In genomic region chr14:103846569-103847438, GRCh38 we compare ENCODE assay signal across 8 cellular contexts. TPM values are rescaled to one million over a fixed set of nuclear protein-coding genes. Genes with fewer than 3 reads are reported as not detected.
DNase-seq lines count a peak whose midpoint lies in the region; ATAC-seq and TF ChIP-seq lines count a peak whose summit lies in the region.

No MANE protein-coding gene starts in this region.

- H3K4me1 ChIP-seq in lower lobe of right lung (peaks cover 18% of the 10 kb centered on the region), suprapubic skin (peaks cover 31% of the 10 kb centered on the region)

- peak overlapping the region; percentile 81 for H3K27ac ChIP-seq in lower lobe of right lung
- H3K27ac ChIP-seq in suprapubic skin, result peak overlapping the region; percentile 90

- no peaks in the 10 kb centered on the region for H3K9me3 Mint-ChIP-seq in dendritic cell treated with granulocyte-macrophage colony-stimulating factor and Interleukin-4, amounts not matched to agents 40 ng/mL and 50 ng/mL, for 4 days

- H3K9me3 ChIP-seq in lower lobe of right lung, result no peaks in the 10 kb centered on the region
- no peaks in the 10 kb centered on the region for H3K9me3 ChIP-seq in suprapubic skin

- H3K27me3 ChIP-seq in lower lobe of right lung (ENCODE audit: low read depth) (no peaks in the 10 kb centered on the region), suprapubic skin (no peaks in the 10 kb centered on the region)

- TF ChIP-seq CTCF in lower lobe of right lung (IDR thresholded peaks at IDR 0.05) (no peak), suprapubic skin (IDR thresholded peaks at IDR 0.05) (no peak)

- H3K36me3 ChIP-seq in lower lobe of right lung, result peaks cover 10% of the 10 kb centered on the region
- H3K36me3 ChIP-seq in suprapubic skin, result peaks cover 3% of the 10 kb centered on the region

- no peaks in the 10 kb centered on the region for H3K36me3 Mint-ChIP-seq in dendritic cell treated with granulocyte-macrophage colony-stimulating factor and Interleukin-4, amounts not matched to agents 40 ng/mL and 50 ng/mL, for 4 days (ENCODE audit: low read depth)

- H3K4me3 Mint-ChIP-seq in dendritic cell treated with granulocyte-macrophage colony-stimulating factor and Interleukin-4, amounts not matched to agents 40 ng/mL and 50 ng/mL, for 4 days, result peak overlapping the region; percentile 70

- 8% methylated on average over 12 of the region's 93 CpGs for WGBS in suprapubic skin

- H3K4me3 ChIP-seq in lower lobe of right lung, result peak overlapping the region; percentile 77
- peak overlapping the region; percentile 91 for H3K4me3 ChIP-seq in suprapubic skin

- TF ChIP-seq POLR2A in suprapubic skin (IDR thresholded peaks at IDR 0.05), result no peak

- no peak for TF ChIP-seq EP300 in suprapubic skin (IDR thresholded peaks at IDR 0.05)

- DNase-seq in COLO668 (lab: John Stamatoyannopoulos, UW; ENCODE audit: unreplicated experiment) (peak; percentile 80), T-helper 9 cell (peak; percentile 28), lower lobe of right lung (peak; percentile 67), suprapubic skin (ENCODE audit: low spot score in 2 of 2) (peak; percentile 68 to 71), SKM-1 (lab: John Stamatoyannopoulos, UW; ENCODE audit: unreplicated experiment) (no peak)

- H3K4me1 Mint-ChIP-seq in dendritic cell treated with granulocyte-macrophage colony-stimulating factor and Interleukin-4, amounts not matched to agents 40 ng/mL and 50 ng/mL, for 4 days (ENCODE audit: low read depth), result peaks cover 11% of the 10 kb centered on the region

- no peak overlapping the region for H3K27ac Mint-ChIP-seq in dendritic cell treated with granulocyte-macrophage colony-stimulating factor and Interleukin-4, amounts not matched to agents 40 ng/mL and 50 ng/mL, for 4 days

- intact Hi-C loops in dendritic cell treated with granulocyte-macrophage colony-stimulating factor and Interleukin-4, amounts not matched to agents 40 ng/mL and 50 ng/mL, for 4 days (cut with micrococcal nuclease), result no loop called here
- intact Hi-C loops in lower lobe of right lung (cut with DNase I), result no loop called here

- peaks cover 76% of the 10 kb centered on the region for H3K27me3 Mint-ChIP-seq in dendritic cell treated with granulocyte-macrophage colony-stimulating factor and Interleukin-4, amounts not matched to agents 40 ng/mL and 50 ng/mL, for 4 days

- ATAC-seq in GM19455 (IDR thresholded peaks at IDR 0.05; ENCODE audit: unreplicated experiment), result peak; percentile 36
- peak; percentile 30 for ATAC-seq in HG03442 (IDR thresholded peaks at IDR 0.05; ENCODE audit: unreplicated experiment)
- peak; percentile 28 to 33 for ATAC-seq in lower lobe of right lung

RNA-seq across cellular contexts. Expression of gene PPP1R13B, which starts 0.6 kb away (rescaled TPM):
- total RNA-seq in lower lobe of right lung (60.6 TPM), suprapubic skin (10 to 100 TPM; 21.7 to 51.6 (median 36.4) TPM)
